ENCODE assay signal across 22 cellular contexts in genomic region chr17:65745241-65745640, GRCh38.
DNase-seq lines count a peak whose midpoint lies in the region; ATAC-seq, FAIRE-seq and TF ChIP-seq lines count a peak whose summit lies in the region.
"Had no signal": no experiment of that assay in that cellular context is flagged by ENCODE, and none has a peak within 500 bp of the region (broad histone marks: within the 10 kb centered on the region; RNA-seq: fewer than 3 reads in every experiment).

No MANE protein-coding gene starts in this region.

- no peak overlapping the region for H3K4me3 ChIP-seq in A549
- H3K4me3 ChIP-seq: BLaER1 had no signal

- H3K4me1 ChIP-seq in A549 = peaks cover 30% of the 10 kb centered on the region
- H3K4me1 ChIP-seq: Caco-2 had no signal

- no peak overlapping the region for H3K4me2 ChIP-seq in A549
- H3K4me2 ChIP-seq: BLaER1 had no signal

- no peaks in the 10 kb centered on the region for H3K36me3 Mint-ChIP-seq in mesothelial cell of epicardium
- H3K36me3 Mint-ChIP-seq: CD4-positive, CD25-positive, alpha-beta regulatory T cell; CD8-positive, alpha-beta T cell had no signal

- DNase-seq in A549 (ENCODE audit: low read depth in 1 of 2, low spot score in 1 of 2) (no peak), H54 (ENCODE audit: insufficient read length, low spot score) (no peak), dermis microvascular lymphatic vessel endothelial cell (ENCODE audit: low read depth in 2 of 2) (peak; percentile 6 to 66), mesothelial cell of epicardium (ENCODE audit: low spot score in 2 of 2, unreplicated experiment in 2 of 2) (no peak), SW480 (ENCODE audit: low spot score) (no peak), epidermal melanocyte (ENCODE audit: insufficient read length, low spot score) (no peak), glomerular visceral epithelial cell (ENCODE audit: extremely low spot score) (no peak)
- DNase-seq: 8988T; Caco-2; CD4-positive, CD25-positive, alpha-beta regulatory T cell; CD8-positive, alpha-beta T cell; DMS153; DND-41; GOT3; H7; HCEC 1CT had no signal

- no peak for ATAC-seq in A549
- ATAC-seq in HG02610 (IDR thresholded peaks at IDR 0.05; ENCODE audit: unreplicated experiment) = no peak
- ATAC-seq: CD8-positive, alpha-beta T cell had no signal

- POLR2A ChIA-PET in A549 (lab: Yijun Ruan, JAX) = no interaction called here

- peak; percentile 89 for FAIRE-seq in A549 (lab: Jason Lieb, UNC)
- peak; percentile 41 for FAIRE-seq in H54 (lab: Jason Lieb, UNC)
- FAIRE-seq: G401.6, GM12892 had no signal

- no peak for TF ChIP-seq RAD21 in A549 (conservative IDR thresholded peaks at IDR 0.05 in 1 of 2, IDR thresholded peaks at IDR 0.05 in 1 of 2)

- peak overlapping the region; percentile 62 for H3K27ac Mint-ChIP-seq in mesothelial cell of epicardium
- H3K27ac Mint-ChIP-seq: B cell; CD4-positive, CD25-positive, alpha-beta regulatory T cell; CD8-positive, alpha-beta T cell had no signal

- H3K9me3 Mint-ChIP-seq in mesothelial cell of epicardium = no peaks in the 10 kb centered on the region
- H3K9me3 Mint-ChIP-seq: CD4-positive, CD25-positive, alpha-beta regulatory T cell; CD8-positive, alpha-beta T cell had no signal

- no peak overlapping the region for H3K4me3 Mint-ChIP-seq in mesothelial cell of epicardium
- H3K4me3 Mint-ChIP-seq: B cell; CD8-positive, alpha-beta T cell had no signal

- TF ChIP-seq CTCF in A549 (IDR thresholded peaks at IDR 0.05) = no peak
- TF ChIP-seq CTCF in mesothelial cell of epicardium (IDR thresholded peaks at IDR 0.05; ENCODE audit: unreplicated experiment) = no peak

- TF ChIP-seq POLR2A in A549 (IDR thresholded peaks at IDR 0.05; ENCODE audit: low read length) = no peak
- no peak for TF ChIP-seq POLR2A in H54 (IDR thresholded peaks at IDR 0.05; ENCODE audit: low read depth, low read length)

- no peaks in the 10 kb centered on the region for H3K9me3 ChIP-seq in A549
- H3K9me3 ChIP-seq: BLaER1, Caco-2 had no signal

- H3K4me1 Mint-ChIP-seq in mesothelial cell of epicardium = peaks cover 45% of the 10 kb centered on the region
- H3K4me1 Mint-ChIP-seq: B cell had no signal

- no peak for TF ChIP-seq EP300 in A549 (IDR thresholded peaks at IDR 0.05)

- no peaks in the 10 kb centered on the region for H3K27me3 Mint-ChIP-seq in mesothelial cell of epicardium (ENCODE audit: low read depth)
- H3K27me3 Mint-ChIP-seq: B cell had no signal

- H3K27ac ChIP-seq in A549 = peak overlapping the region in 1 of 2 experiments; percentile 8; a peak in 1 of 6 replicates
- H3K27ac ChIP-seq: BLaER1, C4-2B had no signal

- CTCF ChIA-PET in A549 (lab: Yijun Ruan, JAX) = no interaction called here

TF ChIP-seq in A549, 52 proteins besides CTCF, POLR2A, EP300 and RAD21:
- TF ChIP-seq REST (IDR thresholded peaks at IDR 0.05) (no peak), HOXB5 (CRISPR knock-in tag; IDR thresholded peaks at IDR 0.05) (no peak), HOXB13 (CRISPR knock-in tag; IDR thresholded peaks at IDR 0.05; ENCODE audit: low read depth) (no peak), RFX5 (IDR thresholded peaks at IDR 0.05) (no peak), E2F6 (IDR thresholded peaks at IDR 0.05; ENCODE audit: borderline replicate concordance, low read depth) (no peak), CHD4 (IDR thresholded peaks at IDR 0.05; ENCODE audit: borderline replicate concordance) (no peak), NPAS2 (CRISPR knock-in tag; IDR thresholded peaks at IDR 0.05; ENCODE audit: borderline replicate concordance) (no peak), HOXA7 (CRISPR knock-in tag; IDR thresholded peaks at IDR 0.05) (no peak), FOSB (CRISPR knock-in tag; IDR thresholded peaks at IDR 0.05) (no peak), NFE2L2 (conservative IDR thresholded peaks at IDR 0.05; ENCODE audit: low read length) (no peak), CBX2 (IDR thresholded peaks at IDR 0.05; ENCODE audit: borderline replicate concordance, low read depth) (no peak), MAX (IDR thresholded peaks at IDR 0.05) (no peak), NR3C1 (IDR thresholded peaks at IDR 0.05) (no peak), ESRRA (IDR thresholded peaks at IDR 0.05; ENCODE audit: borderline replicate concordance, low read length) (no peak), HEYL (CRISPR knock-in tag; IDR thresholded peaks at IDR 0.05) (no peak), HES2 (IDR thresholded peaks at IDR 0.05) (no peak), POLR2AphosphoS2 (conservative IDR thresholded peaks at IDR 0.05; ENCODE audit: low read length) (no peak), KDM1A (IDR thresholded peaks at IDR 0.05; ENCODE audit: low read depth) (no peak), FOXS1 (CRISPR knock-in tag; IDR thresholded peaks at IDR 0.05) (no peak)

Comparison
In these comparisons a context has a peak if more than half of its experiments do, and no peak if none do; other contexts are left out.
1. DNase-seq: peak in dermis microvascular lymphatic vessel endothelial cell (2 of 2); none in A549 (0 of 2), H54 (single experiment), mesothelial cell of epicardium (0 of 2), SW480 (single experiment), epidermal melanocyte (single experiment) and glomerular visceral epithelial cell (single experiment).